ENCODE assay signal across 11 cellular contexts in genomic region chr10:26216577-26216948, GRCh38. TPM values are rescaled to one million over a fixed set of nuclear protein-coding genes. Genes with fewer than 3 reads are reported as not detected.
DNase-seq lines count a peak whose midpoint lies in the region; ATAC-seq and TF ChIP-seq lines count a peak whose summit lies in the region.
"Had no signal": no experiment of that assay in that cellular context is flagged by ENCODE, and none has a peak within 500 bp of the region (broad histone marks: within the 10 kb centered on the region; RNA-seq: fewer than 3 reads in every experiment).

TSS of gene GAD2 (plus strand) at chr10:26216774. CDS start at chr10:26216810, 36 bp downstream.

- H3K27ac Mint-ChIP-seq in endothelial cell (ENCODE audit: unreplicated experiment) (no peak within 1 kb of the TSS), progenitor cell of endocrine pancreas (peak within 1 kb of the TSS; percentile 76)

- intact Hi-C loops in ovary (cut with DNase I): no loop called here

- H3K36me3 ChIP-seq in ovary: no peaks in the 10 kb centered on the region

- H3K4me1 Mint-ChIP-seq in endothelial cell (ENCODE audit: unreplicated experiment) (peaks cover 45% of the 10 kb centered on the region), progenitor cell of endocrine pancreas (ENCODE audit: low read depth) (peaks cover 18% of the 10 kb centered on the region)

- no peak within 1 kb of the TSS for H3K27ac ChIP-seq in ovary
- H3K27ac ChIP-seq: 22Rv1 had no signal

- no peaks in the 10 kb centered on the region for H3K4me1 ChIP-seq in ovary (ENCODE audit: insufficient read depth)

- TF ChIP-seq CTCF in endothelial cell (IDR thresholded peaks at IDR 0.05; ENCODE audit: unreplicated experiment) (no peak), progenitor cell of endocrine pancreas (IDR thresholded peaks at IDR 0.05; ENCODE audit: unreplicated experiment) (no peak), ovary (IDR thresholded peaks at IDR 0.05) (no peak)

- H3K9me3 Mint-ChIP-seq in endothelial cell (ENCODE audit: unreplicated experiment) (no peaks in the 10 kb centered on the region), progenitor cell of endocrine pancreas (ENCODE audit: low read depth) (no peaks in the 10 kb centered on the region)

- no peak for TF ChIP-seq POLR2A in ovary (IDR thresholded peaks at IDR 0.05)

- H3K36me3 Mint-ChIP-seq in endothelial cell (ENCODE audit: low read depth, unreplicated experiment) (peaks cover 4% of the 10 kb centered on the region), progenitor cell of endocrine pancreas (ENCODE audit: insufficient read depth) (no peaks in the 10 kb centered on the region)

- no peak for ATAC-seq in HG02885 (IDR thresholded peaks at IDR 0.05; ENCODE audit: poor library complexity, unreplicated experiment)

- no peak for TF ChIP-seq EP300 in ovary (IDR thresholded peaks at IDR 0.05)

- peak within 1 kb of the TSS; percentile 87 for H3K4me3 Mint-ChIP-seq in endothelial cell (ENCODE audit: unreplicated experiment)
- peak within 1 kb of the TSS; percentile 72 for H3K4me3 Mint-ChIP-seq in progenitor cell of endocrine pancreas (ENCODE audit: low read depth)

- H3K27me3 Mint-ChIP-seq in endothelial cell (ENCODE audit: unreplicated experiment) (peaks cover 26% of the 10 kb centered on the region), progenitor cell of endocrine pancreas (peaks cover 94% of the 10 kb centered on the region)

- peak; percentile 29 for DNase-seq in DMS 273 (lab: John Stamatoyannopoulos, UW; ENCODE audit: unreplicated experiment)
- DNase-seq in DMS 273 treated with DMSO at 0.1 percent for 48 hours (lab: John Stamatoyannopoulos, UW): no peak
- peak; percentile 15 for DNase-seq in NCI-H774 (lab: John Stamatoyannopoulos, UW)
- DNase-seq in endothelial cell (ENCODE audit: low spot score): no peak
- no peak for DNase-seq in progenitor cell of endocrine pancreas (ENCODE audit: low spot score, unreplicated experiment)
- DNase-seq in effector CD4-positive, alpha-beta T cell: no peak
- DNase-seq in ovary: no peak
- DNase-seq: NCI-H187 treated with DMSO at 0.1 percent for 48 hours had no signal

- H3K27me3 ChIP-seq in ovary: no peaks in the 10 kb centered on the region

- no peak within 1 kb of the TSS for H3K4me3 ChIP-seq in ovary

- WGBS in ovary, 3 donors: 1% methylated on average over 40 of the region's 40 CpGs

- H3K9me3 ChIP-seq in ovary: peaks cover 0 to 9% of the 10 kb centered on the region in 2 donors

RNA-seq across cellular contexts. Expression of gene GAD2, which starts in this region (rescaled TPM):
- total RNA-seq in endothelial cell (ENCODE audit: unreplicated experiment) (0.90 TPM), progenitor cell of endocrine pancreas (5.9 and 6.5 TPM in 2 replicates), ovary (not detected)
- under 1 TPM in 1 of 2 donors, not detected in 1; 0.02 TPM for polyA plus RNA-seq in ovary
- total RNA-seq: SK-MEL-5 had no signal

Comparison
In these comparisons a context has a peak if more than half of its experiments do, and no peak if none do; other contexts are left out.
1. DNase-seq: peak in DMS 273 (single experiment) and NCI-H774 (single experiment); none in DMS 273 treated with DMSO at 0.1 percent for 48 hours (single experiment), endothelial cell (single experiment), progenitor cell of endocrine pancreas (single experiment), effector CD4-positive, alpha-beta T cell (single experiment) and ovary (0 of 5).